Comparison of ENCODE assay signal across 21 cellular contexts in the genomic region with DNA sequence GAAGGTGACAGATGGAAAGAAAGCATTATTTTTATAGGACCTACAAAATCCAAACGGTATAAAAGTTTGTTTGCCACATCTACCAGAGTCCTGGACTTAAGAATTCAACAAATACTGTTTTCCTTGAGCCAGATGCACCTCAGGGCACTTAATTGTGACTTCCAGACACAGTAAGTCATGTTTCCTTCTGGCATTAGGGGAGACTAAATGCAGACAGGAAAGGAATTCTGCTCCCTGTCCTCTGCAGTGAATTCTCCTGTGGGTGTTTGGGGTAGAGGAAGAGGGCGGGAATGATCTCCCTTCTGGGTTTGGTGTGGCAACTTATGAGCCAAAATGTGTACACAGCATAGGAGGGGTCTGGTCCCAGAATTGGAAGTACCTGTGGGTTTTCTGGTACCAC.
DNase-seq lines count a peak whose midpoint lies in the region; ATAC-seq and TF ChIP-seq lines count a peak whose summit lies in the region.
"Had no signal": no experiment of that assay in that cellular context is flagged by ENCODE, and none has a peak within 500 bp of the region (broad histone marks: within the 10 kb centered on the region; RNA-seq: fewer than 3 reads in every experiment).

No MANE protein-coding gene starts in this region.

- H3K4me3 Mint-ChIP-seq in endothelial cell (ENCODE audit: unreplicated experiment): no peak overlapping the region
- H3K4me3 Mint-ChIP-seq in stimulated activated naive B cell treated with anti-CD40 and anti-IgM and Interleukin-4, amounts not matched to agents 10 μg/mL and 1 μg/mL and 100 μg/mL, for 72 hours: no peak overlapping the region
- H3K4me3 Mint-ChIP-seq: CD8-positive, alpha-beta T cell had no signal

- H3K9me3 Mint-ChIP-seq in endothelial cell (ENCODE audit: unreplicated experiment): no peaks in the 10 kb centered on the region
- H3K9me3 Mint-ChIP-seq in stimulated activated naive B cell treated with anti-CD40 and anti-IgM and Interleukin-4, amounts not matched to agents 10 μg/mL and 1 μg/mL and 100 μg/mL, for 72 hours: peaks cover 0 to 6% of the 10 kb centered on the region in 2 donors
- H3K9me3 Mint-ChIP-seq: CD8-positive, alpha-beta T cell had no signal

- no peaks in the 10 kb centered on the region for H3K36me3 Mint-ChIP-seq in endothelial cell (ENCODE audit: low read depth, unreplicated experiment)
- H3K36me3 Mint-ChIP-seq in stimulated activated naive B cell treated with anti-CD40 and anti-IgM and Interleukin-4, amounts not matched to agents 10 μg/mL and 1 μg/mL and 100 μg/mL, for 72 hours: peaks cover 0 to 3% of the 10 kb centered on the region in 2 donors
- H3K36me3 Mint-ChIP-seq: CD8-positive, alpha-beta T cell had no signal

- H3K79me2 ChIP-seq in osteoblast (ENCODE audit: insufficient read depth, low read length): no peaks in the 10 kb centered on the region

- no peak overlapping the region for H3K4me2 ChIP-seq in osteoblast (ENCODE audit: insufficient read depth, low read length)
- H3K4me2 ChIP-seq: BLaER1 treated with 17β-estradiol and CSF1 and Interleukin-3, amounts not matched to agents 10 nM and 100 nM had no signal

- peak overlapping the region; percentile 39 for H2AFZ ChIP-seq in osteoblast (ENCODE audit: low read length)

- no peak for TF ChIP-seq CTCF in endothelial cell (IDR thresholded peaks at IDR 0.05; ENCODE audit: unreplicated experiment)
- TF ChIP-seq CTCF in osteoblast (IDR thresholded peaks at IDR 0.05; ENCODE audit: extremely low read depth, low read depth, low read length): no peak
- no peak for TF ChIP-seq CTCF in lower lobe of right lung (IDR thresholded peaks at IDR 0.05)

- H3K9me3 ChIP-seq in osteoblast (ENCODE audit: low read depth, low read length) (no peaks in the 10 kb centered on the region), lower lobe of right lung (no peaks in the 10 kb centered on the region)
- H3K9me3 ChIP-seq: Peyer's patch, SJSA1 had no signal

- no peaks in the 10 kb centered on the region for H3K4me1 ChIP-seq in osteoblast (ENCODE audit: insufficient read depth, low read length)
- H3K4me1 ChIP-seq in lower lobe of right lung: peaks cover 5% of the 10 kb centered on the region
- H3K4me1 ChIP-seq: HAP-1, Peyer's patch, SJSA1 had no signal

- no peak for ATAC-seq in stimulated activated naive B cell treated with anti-CD40 and anti-IgM and Interleukin-4, amounts not matched to agents 10 μg/mL and 1 μg/mL and 100 μg/mL, for 72 hours (replicated peaks)
- ATAC-seq in lower lobe of right lung: no peak
- ATAC-seq: CD8-positive, alpha-beta T cell; GM12878; HepG2 had no signal

- H3K27ac ChIP-seq in osteoblast (ENCODE audit: low read depth, low read length): no peak overlapping the region
- H3K27ac ChIP-seq in lower lobe of right lung: no peak overlapping the region
- H3K27ac ChIP-seq: BLaER1 treated with 17β-estradiol and CSF1 and Interleukin-3, amounts not matched to agents 10 nM and 100 nM; HL-60; Peyer's patch; SJSA1 had no signal

- H3K36me3 ChIP-seq in osteoblast (ENCODE audit: insufficient read depth, low read length) (no peaks in the 10 kb centered on the region), lower lobe of right lung (no peaks in the 10 kb centered on the region)
- H3K36me3 ChIP-seq: BLaER1 treated with 17β-estradiol and CSF1 and Interleukin-3, amounts not matched to agents 10 nM and 100 nM; HAP-1; Peyer's patch; SJSA1 had no signal

- intact Hi-C loops in lower lobe of right lung (cut with DNase I): no loop called here

- H3K27me3 ChIP-seq in osteoblast (ENCODE audit: insufficient read depth, low read length) (no peaks in the 10 kb centered on the region), lower lobe of right lung (ENCODE audit: low read depth) (no peaks in the 10 kb centered on the region)
- H3K27me3 ChIP-seq: BLaER1 treated with 17β-estradiol and CSF1 and Interleukin-3, amounts not matched to agents 10 nM and 100 nM; Peyer's patch; SJSA1 had no signal

- H3K4me3 ChIP-seq in osteoblast (ENCODE audit: insufficient read depth, low read length): no peak overlapping the region
- no peak overlapping the region for H3K4me3 ChIP-seq in lower lobe of right lung
- H3K4me3 ChIP-seq: BLaER1 treated with 17β-estradiol and CSF1 and Interleukin-3, amounts not matched to agents 10 nM and 100 nM; GM12878; HAP-1; Peyer's patch; SJSA1 had no signal

- peak; percentile 9 for DNase-seq in NCI-H2171 treated with DMSO at 0.1 percent for 48 hours (lab: John Stamatoyannopoulos, UW)
- no peak for DNase-seq in NCI-H2171 (lab: John Stamatoyannopoulos, UW)
- no peak for DNase-seq in endothelial cell (ENCODE audit: low spot score)
- no peak for DNase-seq in osteoblast (ENCODE audit: insufficient read length, low spot score, missing footprints)
- DNase-seq in stimulated activated naive B cell treated with anti-CD40 and anti-IgM and Interleukin-4, amounts not matched to agents 10 μg/mL and 1 μg/mL and 100 μg/mL, for 72 hours: no peak
- no peak for DNase-seq in DMS153 (lab: John Stamatoyannopoulos, UW)
- no peak for DNase-seq in lower lobe of right lung
- no peak for DNase-seq in HuH-7.5 (ENCODE audit: low spot score)
- DNase-seq: 8988T; CD8-positive, alpha-beta T cell; KG1; NCI-H1092; NCI-H1436; NCI-H187 treated with DMSO at 0.1 percent for 48 hours; Peyer's patch had no signal

- peaks cover 19% of the 10 kb centered on the region for H3K4me1 Mint-ChIP-seq in endothelial cell (ENCODE audit: unreplicated experiment)
- H3K4me1 Mint-ChIP-seq in stimulated activated naive B cell treated with anti-CD40 and anti-IgM and Interleukin-4, amounts not matched to agents 10 μg/mL and 1 μg/mL and 100 μg/mL, for 72 hours: peaks cover 6% of the 10 kb centered on the region in 2 donors

- H3K27ac Mint-ChIP-seq in endothelial cell (ENCODE audit: unreplicated experiment): peak overlapping the region; percentile 53
- H3K27ac Mint-ChIP-seq in stimulated activated naive B cell treated with anti-CD40 and anti-IgM and Interleukin-4, amounts not matched to agents 10 μg/mL and 1 μg/mL and 100 μg/mL, for 72 hours: peak overlapping the region; percentile 7
- H3K27ac Mint-ChIP-seq: CD8-positive, alpha-beta T cell had no signal

- H4K20me1 ChIP-seq in osteoblast (ENCODE audit: insufficient read depth, low read length): no peaks in the 10 kb centered on the region
- H4K20me1 ChIP-seq: BLaER1 treated with 17β-estradiol and CSF1 and Interleukin-3, amounts not matched to agents 10 nM and 100 nM had no signal

- peaks cover 3% of the 10 kb centered on the region for H3K27me3 Mint-ChIP-seq in endothelial cell (ENCODE audit: unreplicated experiment)
- H3K27me3 Mint-ChIP-seq in stimulated activated naive B cell treated with anti-CD40 and anti-IgM and Interleukin-4, amounts not matched to agents 10 μg/mL and 1 μg/mL and 100 μg/mL, for 72 hours: peaks cover 10 to 13% of the 10 kb centered on the region in 2 donors
